1 cellular context compared by ENCODE assay signal in genomic region chr20:31555203-31555602, GRCh38.
TF ChIP-seq lines count a peak whose summit lies in the region.

No MANE protein-coding gene starts in this region.

TF ChIP-seq in HepG2, 621 proteins besides CTCF, POLR2A, EP300 and RAD21 (continues in another document):
- TF ChIP-seq ZFP41 (CRISPR knock-in tag; IDR thresholded peaks at IDR 0.05; ENCODE audit: borderline replicate concordance) (no peak), U2AF1 (optimal IDR thresholded peaks at IDR 0.05; ENCODE audit: low read depth, low read length) (peak; percentile 20), ZFP37 (CRISPR knock-in tag; IDR thresholded peaks at IDR 0.05; ENCODE audit: borderline replicate concordance) (no peak), ETS1 (CRISPR knock-in tag; IDR thresholded peaks at IDR 0.05) (no peak), POLR2G (IDR thresholded peaks at IDR 0.05; ENCODE audit: low read depth, low read length) (peak; percentile 40), JUND (CRISPR knock-in tag; IDR thresholded peaks at IDR 0.05) (no peak), HOXA7 (CRISPR knock-in tag; IDR thresholded peaks at IDR 0.05) (no peak), MAFK (conservative IDR thresholded peaks at IDR 0.05 in 1 of 2, IDR thresholded peaks at IDR 0.05 in 1 of 2; ENCODE audit: low read length in 2 of 2) (no peak), ZNF703 (CRISPR knock-in tag; IDR thresholded peaks at IDR 0.05; ENCODE audit: borderline replicate concordance) (no peak), PAF1 (CRISPR knock-in tag; IDR thresholded peaks at IDR 0.05) (peak; percentile 68; the same call in 1 of the 2 replicates), SMAD3 (CRISPR knock-in tag; IDR thresholded peaks at IDR 0.05) (no peak), ZNF530 (CRISPR knock-in tag; IDR thresholded peaks at IDR 0.05; ENCODE audit: low read depth) (no peak), ZNF562 (CRISPR knock-in tag; IDR thresholded peaks at IDR 0.05; ENCODE audit: borderline replicate concordance) (no peak), ZNF609 (CRISPR knock-in tag; IDR thresholded peaks at IDR 0.05; ENCODE audit: borderline replicate concordance) (no peak), KLF16 (CRISPR knock-in tag; IDR thresholded peaks at IDR 0.05) (no peak), POLR2AphosphoS5 (IDR thresholded peaks at IDR 0.05; ENCODE audit: low read depth, low read length) (no peak), ZNF280B (CRISPR knock-in tag; IDR thresholded peaks at IDR 0.05; ENCODE audit: borderline replicate concordance) (peak; percentile 41; the same call in 1 of the 2 replicates), ZNF768 (CRISPR knock-in tag; IDR thresholded peaks at IDR 0.05) (peak; percentile 44; the same call in 1 of the 2 replicates), SYNCRIP (IDR thresholded peaks at IDR 0.05; ENCODE audit: insufficient read depth, low read depth, low read length) (no peak), RBM22 (optimal IDR thresholded peaks at IDR 0.05; ENCODE audit: low read length) (peak; percentile 78), ZNF235 (CRISPR knock-in tag; IDR thresholded peaks at IDR 0.05; ENCODE audit: borderline replicate concordance) (no peak), ZNF124 (CRISPR knock-in tag; IDR thresholded peaks at IDR 0.05) (no peak), SRF (IDR thresholded peaks at IDR 0.05; ENCODE audit: low read depth, low read length) (no peak), HDAC2 (CRISPR knock-in tag; IDR thresholded peaks at IDR 0.05) (no peak), PREB (CRISPR knock-in tag; IDR thresholded peaks at IDR 0.05) (no peak), MTF2 (CRISPR knock-in tag; IDR thresholded peaks at IDR 0.05; ENCODE audit: borderline replicate concordance) (no peak), ZMAT3 (CRISPR knock-in tag; conservative IDR thresholded peaks at IDR 0.05) (no peak), JUNB (CRISPR knock-in tag; IDR thresholded peaks at IDR 0.05; ENCODE audit: borderline replicate concordance) (0 out of 2 replicates have a peak, but pooled peaks have one; percentile 5), ZSCAN30 (CRISPR knock-in tag; IDR thresholded peaks at IDR 0.05) (no peak), ZNF296 (CRISPR knock-in tag; conservative IDR thresholded peaks at IDR 0.05) (no peak), ZNF766 (CRISPR knock-in tag; IDR thresholded peaks at IDR 0.05; ENCODE audit: borderline replicate concordance) (no peak), SMYD3 (CRISPR knock-in tag; IDR thresholded peaks at IDR 0.05) (no peak), DNMT3B (CRISPR knock-in tag; conservative IDR thresholded peaks at IDR 0.05) (no peak), ZFY (CRISPR knock-in tag; IDR thresholded peaks at IDR 0.05) (no peak), ZNF782 (CRISPR knock-in tag; IDR thresholded peaks at IDR 0.05; ENCODE audit: borderline replicate concordance) (no peak), ASH2L (IDR thresholded peaks at IDR 0.05; ENCODE audit: insufficient read length, low read depth, low read length) (no peak), ZNF670 (CRISPR knock-in tag; IDR thresholded peaks at IDR 0.05; ENCODE audit: borderline replicate concordance) (no peak), BHLHE40 (IDR thresholded peaks at IDR 0.05; ENCODE audit: low read length) (no peak), GTF3A (CRISPR knock-in tag; conservative IDR thresholded peaks at IDR 0.05) (no peak), KLF6 (CRISPR knock-in tag; IDR thresholded peaks at IDR 0.05) (no peak)
- TF ChIP-seq, protein P1, sequence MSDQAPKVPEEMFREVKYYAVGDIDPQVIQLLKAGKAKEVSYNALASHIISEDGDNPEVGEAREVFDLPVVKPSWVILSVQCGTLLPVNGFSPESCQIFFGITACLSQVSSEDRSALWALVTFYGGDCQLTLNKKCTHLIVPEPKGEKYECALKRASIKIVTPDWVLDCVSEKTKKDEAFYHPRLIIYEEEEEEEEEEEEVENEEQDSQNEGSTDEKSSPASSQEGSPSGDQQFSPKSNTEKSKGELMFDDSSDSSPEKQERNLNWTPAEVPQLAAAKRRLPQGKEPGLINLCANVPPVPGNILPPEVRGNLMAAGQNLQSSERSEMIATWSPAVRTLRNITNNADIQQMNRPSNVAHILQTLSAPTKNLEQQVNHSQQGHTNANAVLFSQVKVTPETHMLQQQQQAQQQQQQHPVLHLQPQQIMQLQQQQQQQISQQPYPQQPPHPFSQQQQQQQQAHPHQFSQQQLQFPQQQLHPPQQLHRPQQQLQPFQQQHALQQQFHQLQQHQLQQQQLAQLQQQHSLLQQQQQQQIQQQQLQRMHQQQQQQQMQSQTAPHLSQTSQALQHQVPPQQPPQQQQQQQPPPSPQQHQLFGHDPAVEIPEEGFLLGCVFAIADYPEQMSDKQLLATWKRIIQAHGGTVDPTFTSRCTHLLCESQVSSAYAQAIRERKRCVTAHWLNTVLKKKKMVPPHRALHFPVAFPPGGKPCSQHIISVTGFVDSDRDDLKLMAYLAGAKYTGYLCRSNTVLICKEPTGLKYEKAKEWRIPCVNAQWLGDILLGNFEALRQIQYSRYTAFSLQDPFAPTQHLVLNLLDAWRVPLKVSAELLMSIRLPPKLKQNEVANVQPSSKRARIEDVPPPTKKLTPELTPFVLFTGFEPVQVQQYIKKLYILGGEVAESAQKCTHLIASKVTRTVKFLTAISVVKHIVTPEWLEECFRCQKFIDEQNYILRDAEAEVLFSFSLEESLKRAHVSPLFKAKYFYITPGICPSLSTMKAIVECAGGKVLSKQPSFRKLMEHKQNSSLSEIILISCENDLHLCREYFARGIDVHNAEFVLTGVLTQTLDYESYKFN (CRISPR knock-in tag; conservative IDR thresholded peaks at IDR 0.05), result no peak
- TF ChIP-seq, protein P2, sequence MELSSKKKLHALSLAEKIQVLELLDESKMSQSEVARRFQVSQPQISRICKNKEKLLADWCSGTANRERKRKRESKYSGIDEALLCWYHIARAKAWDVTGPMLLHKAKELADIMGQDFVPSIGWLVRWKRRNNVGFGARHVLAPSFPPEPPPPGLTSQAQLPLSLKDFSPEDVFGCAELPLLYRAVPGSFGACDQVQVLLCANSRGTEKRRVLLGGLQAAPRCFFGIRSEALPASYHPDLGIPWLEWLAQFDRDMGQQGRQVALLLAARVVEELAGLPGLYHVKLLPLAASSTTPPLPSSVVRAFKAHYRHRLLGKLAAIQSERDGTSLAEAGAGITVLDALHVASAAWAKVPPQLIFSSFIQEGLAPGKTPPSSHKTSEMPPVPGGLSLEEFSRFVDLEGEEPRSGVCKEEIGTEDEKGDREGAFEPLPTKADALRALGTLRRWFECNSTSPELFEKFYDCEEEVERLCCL (CRISPR knock-in tag; IDR thresholded peaks at IDR 0.05; ENCODE audit: borderline replicate concordance), result no peak
- TF ChIP-seq, protein P3, sequence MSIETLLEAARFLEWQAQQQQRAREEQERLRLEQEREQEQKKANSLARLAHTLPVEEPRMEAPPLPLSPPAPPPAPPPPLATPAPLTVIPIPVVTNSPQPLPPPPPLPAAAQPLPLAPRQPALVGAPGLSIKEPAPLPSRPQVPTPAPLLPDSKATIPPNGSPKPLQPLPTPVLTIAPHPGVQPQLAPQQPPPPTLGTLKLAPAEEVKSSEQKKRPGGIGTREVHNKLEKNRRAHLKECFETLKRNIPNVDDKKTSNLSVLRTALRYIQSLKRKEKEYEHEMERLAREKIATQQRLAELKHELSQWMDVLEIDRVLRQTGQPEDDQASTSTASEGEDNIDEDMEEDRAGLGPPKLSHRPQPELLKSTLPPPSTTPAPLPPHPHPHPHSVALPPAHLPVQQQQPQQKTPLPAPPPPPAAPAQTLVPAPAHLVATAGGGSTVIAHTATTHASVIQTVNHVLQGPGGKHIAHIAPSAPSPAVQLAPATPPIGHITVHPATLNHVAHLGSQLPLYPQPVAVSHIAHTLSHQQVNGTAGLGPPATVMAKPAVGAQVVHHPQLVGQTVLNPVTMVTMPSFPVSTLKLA (IDR thresholded peaks at IDR 0.05), result no peak
- TF ChIP-seq, protein P4, sequence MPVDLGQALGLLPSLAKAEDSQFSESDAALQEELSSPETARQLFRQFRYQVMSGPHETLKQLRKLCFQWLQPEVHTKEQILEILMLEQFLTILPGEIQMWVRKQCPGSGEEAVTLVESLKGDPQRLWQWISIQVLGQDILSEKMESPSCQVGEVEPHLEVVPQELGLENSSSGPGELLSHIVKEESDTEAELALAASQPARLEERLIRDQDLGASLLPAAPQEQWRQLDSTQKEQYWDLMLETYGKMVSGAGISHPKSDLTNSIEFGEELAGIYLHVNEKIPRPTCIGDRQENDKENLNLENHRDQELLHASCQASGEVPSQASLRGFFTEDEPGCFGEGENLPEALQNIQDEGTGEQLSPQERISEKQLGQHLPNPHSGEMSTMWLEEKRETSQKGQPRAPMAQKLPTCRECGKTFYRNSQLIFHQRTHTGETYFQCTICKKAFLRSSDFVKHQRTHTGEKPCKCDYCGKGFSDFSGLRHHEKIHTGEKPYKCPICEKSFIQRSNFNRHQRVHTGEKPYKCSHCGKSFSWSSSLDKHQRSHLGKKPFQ (CRISPR knock-in tag; IDR thresholded peaks at IDR 0.05; ENCODE audit: insufficient replicate concordance), result no peak
- TF ChIP-seq, protein P5, sequence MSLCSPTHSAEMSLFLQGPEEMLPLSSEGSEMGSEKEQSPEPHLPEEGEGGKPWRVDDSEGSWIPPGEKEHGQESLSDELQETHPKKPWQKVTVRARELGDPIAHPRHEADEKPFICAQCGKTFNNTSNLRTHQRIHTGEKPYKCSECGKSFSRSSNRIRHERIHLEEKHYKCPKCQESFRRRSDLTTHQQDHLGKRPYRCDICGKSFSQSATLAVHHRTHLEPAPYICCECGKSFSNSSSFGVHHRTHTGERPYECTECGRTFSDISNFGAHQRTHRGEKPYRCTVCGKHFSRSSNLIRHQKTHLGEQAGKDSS (CRISPR knock-in tag; IDR thresholded peaks at IDR 0.05; ENCODE audit: borderline replicate concordance, low read depth), result no peak
- TF ChIP-seq, protein P6, sequence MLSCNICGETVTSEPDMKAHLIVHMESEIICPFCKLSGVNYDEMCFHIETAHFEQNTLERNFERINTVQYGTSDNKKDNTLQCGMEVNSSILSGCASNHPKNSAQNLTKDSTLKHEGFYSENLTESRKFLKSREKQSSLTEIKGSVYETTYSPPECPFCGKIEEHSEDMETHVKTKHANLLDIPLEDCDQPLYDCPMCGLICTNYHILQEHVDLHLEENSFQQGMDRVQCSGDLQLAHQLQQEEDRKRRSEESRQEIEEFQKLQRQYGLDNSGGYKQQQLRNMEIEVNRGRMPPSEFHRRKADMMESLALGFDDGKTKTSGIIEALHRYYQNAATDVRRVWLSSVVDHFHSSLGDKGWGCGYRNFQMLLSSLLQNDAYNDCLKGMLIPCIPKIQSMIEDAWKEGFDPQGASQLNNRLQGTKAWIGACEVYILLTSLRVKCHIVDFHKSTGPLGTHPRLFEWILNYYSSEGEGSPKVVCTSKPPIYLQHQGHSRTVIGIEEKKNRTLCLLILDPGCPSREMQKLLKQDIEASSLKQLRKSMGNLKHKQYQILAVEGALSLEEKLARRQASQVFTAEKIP (CRISPR knock-in tag; IDR thresholded peaks at IDR 0.05; ENCODE audit: borderline replicate concordance), result no peak
